Comparison of ENCODE assay signal across 1 cellular context in genomic region chrX:33128048-33128805, GRCh38.
A peak's percentile ranks its signal among the peaks of the same experiment; 100 is the strongest.
TF ChIP-seq lines count a peak whose summit lies in the region.

No MANE protein-coding gene starts in this region.

TF ChIP-seq in HEK293, 187 proteins besides CTCF, POLR2A, EP300 and RAD21:
- TF ChIP-seq ZBTB21 (tag by site-specific recombination; IDR thresholded peaks at IDR 0.05) (no peak), PRDM10 (tag by site-specific recombination; IDR thresholded peaks at IDR 0.05) (peak; percentile 98)
